Comparison of ENCODE assay signal across 1 cellular context in genomic region chr5:151491059-151491458, GRCh38.
TF ChIP-seq lines count a peak whose summit lies in the region.

No MANE protein-coding gene starts in this region.

TF ChIP-seq in WTC11, 78 proteins besides CTCF, POLR2A, EP300 and RAD21 (continued from another document):
- no peak for TF ChIP-seq AFF4 (CRISPR knock-in tag; IDR thresholded peaks at IDR 0.05; ENCODE audit: borderline replicate concordance)
- TF ChIP-seq TCF7 (CRISPR knock-in tag; IDR thresholded peaks at IDR 0.05; ENCODE audit: low read depth) = no peak
- no peak for TF ChIP-seq HMGA2 (CRISPR knock-in tag; IDR thresholded peaks at IDR 0.05)
- no peak for TF ChIP-seq TEAD4 (CRISPR knock-in tag; IDR thresholded peaks at IDR 0.05)
- no peak for TF ChIP-seq ZNF512 (CRISPR knock-in tag; IDR thresholded peaks at IDR 0.05; ENCODE audit: borderline replicate concordance)
- TF ChIP-seq PRDM15 (CRISPR knock-in tag; IDR thresholded peaks at IDR 0.05) = no peak
- TF ChIP-seq ZNF138 (CRISPR knock-in tag; conservative IDR thresholded peaks at IDR 0.05) = no peak
- no peak for TF ChIP-seq ATF1 (CRISPR knock-in tag; IDR thresholded peaks at IDR 0.05)
- no peak for TF ChIP-seq ZNF423 (CRISPR knock-in tag; IDR thresholded peaks at IDR 0.05)
- no peak for TF ChIP-seq ETV6 (CRISPR knock-in tag; IDR thresholded peaks at IDR 0.05)
- TF ChIP-seq CBFB (CRISPR knock-in tag; IDR thresholded peaks at IDR 0.05; ENCODE audit: low read depth) = no peak
- TF ChIP-seq ZNF317 (CRISPR knock-in tag; IDR thresholded peaks at IDR 0.05; ENCODE audit: borderline replicate concordance, low read depth) = no peak
- no peak for TF ChIP-seq MYBL2 (CRISPR knock-in tag; IDR thresholded peaks at IDR 0.05)
- TF ChIP-seq GABPB1 (CRISPR knock-in tag; IDR thresholded peaks at IDR 0.05) = no peak
- no peak for TF ChIP-seq FOXK1 (CRISPR knock-in tag; IDR thresholded peaks at IDR 0.05)
